1 cellular context compared by ENCODE assay signal in genomic region chr12:6888360-6888759, GRCh38.
TF ChIP-seq lines count a peak whose summit lies in the region.

No MANE protein-coding gene starts in this region.

TF ChIP-seq in H1, 55 proteins besides CTCF, POLR2A, EP300 and RAD21:
- TF ChIP-seq NRF1 (IDR thresholded peaks at IDR 0.05; ENCODE audit: low read depth, low read length), result no peak
- TF ChIP-seq MAFK (IDR thresholded peaks at IDR 0.05; ENCODE audit: low read depth, low read length), result peak; percentile 47; the same call in 1 of the 2 replicates
